In the genomic region with DNA sequence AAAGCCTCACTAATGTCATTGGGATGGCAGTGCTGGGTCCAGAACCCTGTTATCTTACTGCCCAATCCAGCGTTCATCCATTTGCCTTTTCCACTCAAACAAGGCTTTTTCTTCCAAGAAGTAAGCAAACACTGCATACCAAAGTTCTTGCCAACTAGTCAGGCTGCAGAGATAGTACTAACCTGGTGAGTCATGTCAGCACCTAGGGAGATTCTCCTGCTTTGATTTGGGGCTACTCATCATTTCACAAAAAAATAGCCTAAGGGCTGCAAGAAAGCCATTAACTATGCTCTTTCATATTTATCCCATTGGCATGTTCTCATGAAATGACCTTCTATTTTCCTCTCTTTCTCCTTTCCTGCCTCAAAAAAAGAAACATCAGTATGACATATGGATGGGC, we compare ENCODE assay signal across 19 cellular contexts.
DNase-seq lines count a peak whose midpoint lies in the region; ATAC-seq and TF ChIP-seq lines count a peak whose summit lies in the region.
"Had no signal": no experiment of that assay in that cellular context is flagged by ENCODE, and none has a peak within 500 bp of the region (broad histone marks: within the 10 kb centered on the region; RNA-seq: fewer than 3 reads in every experiment).

No MANE protein-coding gene starts in this region.

- H3K4me3 ChIP-seq in AG10803 (ENCODE audit: low read length) (no peak overlapping the region), astrocyte of the spinal cord (ENCODE audit: low read depth, low read length) (no peak overlapping the region), endodermal cell (ENCODE audit: low read length) (no peak overlapping the region)
- H3K4me3 ChIP-seq: mucosa of descending colon, stomach had no signal

- H3K36me3 Mint-ChIP-seq in endodermal cell (ENCODE audit: low read depth) = no peaks in the 10 kb centered on the region
- no peaks in the 10 kb centered on the region for H3K36me3 Mint-ChIP-seq in nephron progenitor cell (ENCODE audit: low read depth)

- no peak overlapping the region for H3K27ac ChIP-seq in endodermal cell (ENCODE audit: low read depth, low read length)
- H3K27ac ChIP-seq: parathyroid adenoma, stomach had no signal

- no peaks in the 10 kb centered on the region for H3K4me1 ChIP-seq in endodermal cell (ENCODE audit: control insufficient read depth, insufficient read depth, low read length)
- H3K4me1 ChIP-seq: parathyroid adenoma had no signal

- TF ChIP-seq CTCF in AG10803 (conservative IDR thresholded peaks at IDR 0.05; ENCODE audit: low read length) (no peak), astrocyte of the spinal cord (IDR thresholded peaks at IDR 0.05; ENCODE audit: low read depth, low read length) (no peak), endodermal cell (conservative IDR thresholded peaks at IDR 0.05) (no peak), nephron progenitor cell (IDR thresholded peaks at IDR 0.05) (no peak)

- H3K27ac Mint-ChIP-seq in endodermal cell (no peak overlapping the region), nephron progenitor cell (no peak overlapping the region)
- H3K27ac Mint-ChIP-seq: activated CD8-positive, alpha-beta T cell treated with anti-CD3 and anti-CD28 coated beads, Interleukin-2, amount 10 ng/mL, durations not matched to agents 7 days and 5 days had no signal

- H3K4me3 Mint-ChIP-seq in endodermal cell (no peak overlapping the region), nephron progenitor cell (no peak overlapping the region)
- H3K4me3 Mint-ChIP-seq: activated CD8-positive, alpha-beta T cell treated with anti-CD3 and anti-CD28 coated beads, Interleukin-2, amount 10 ng/mL, durations not matched to agents 7 days and 5 days had no signal

- peaks cover 5% of the 10 kb centered on the region for H3K4me1 Mint-ChIP-seq in endodermal cell
- peaks cover 12% of the 10 kb centered on the region for H3K4me1 Mint-ChIP-seq in nephron progenitor cell

- DNase-seq in AG10803 (ENCODE audit: low read depth) (peak; percentile 42), LoVo (ENCODE audit: low spot score) (peak; percentile 15), astrocyte of the spinal cord (ENCODE audit: low read depth, low spot score) (peak; percentile 57), kidney glomerular epithelial cell (lab: John Stamatoyannopoulos, UW) (peak; percentile 40), NCI-H82 (lab: John Stamatoyannopoulos, UW) (no peak), endodermal cell (no peak), nephron progenitor cell (no peak)
- DNase-seq: activated CD8-positive, alpha-beta T cell treated with anti-CD3 and anti-CD28 coated beads, Interleukin-2, amount 10 ng/mL, durations not matched to agents 7 days and 5 days; AML-193; DMS79 treated with DMSO at 0.1 percent for 48 hours; effector CD8-positive, alpha-beta T cell; glutamatergic neuron; kidney; mucosa of descending colon; NCI-H1048; NCI-H2171; stomach had no signal

- H3K9me3 Mint-ChIP-seq in endodermal cell = no peaks in the 10 kb centered on the region
- H3K9me3 Mint-ChIP-seq in nephron progenitor cell = peaks cover 5% of the 10 kb centered on the region

- H3K36me3 ChIP-seq in endodermal cell (ENCODE audit: control insufficient read depth, insufficient read depth, low read length) = no peaks in the 10 kb centered on the region
- H3K36me3 ChIP-seq: stomach had no signal

- no peaks in the 10 kb centered on the region for H3K27me3 ChIP-seq in endodermal cell (ENCODE audit: control insufficient read depth, insufficient read depth, low read length, poor library complexity, severe bottlenecking)
- H3K27me3 ChIP-seq: stomach had no signal

- H3K9ac ChIP-seq in endodermal cell (ENCODE audit: extremely low read depth, low read length, poor library complexity, severe bottlenecking) = no peak overlapping the region
- H3K9ac ChIP-seq: parathyroid adenoma had no signal

- in situ Hi-C loops in astrocyte of the spinal cord (cut with HindIII; ENCODE audit: low sequenced_read_pairs) = no loop called here

- H3K27me3 Mint-ChIP-seq in endodermal cell (ENCODE audit: insufficient read depth) = no peaks in the 10 kb centered on the region
- H3K27me3 Mint-ChIP-seq in nephron progenitor cell (ENCODE audit: low read depth, poor library complexity) = no peaks in the 10 kb centered on the region

- no peaks in the 10 kb centered on the region for H3K9me3 ChIP-seq in endodermal cell (ENCODE audit: control insufficient read depth, low read length)
- H3K9me3 ChIP-seq: stomach had no signal

- 90 to 91% methylated on average over 1 of the region's 1 CpG for WGBS in endodermal cell (ENCODE audit: insufficient coverage in 1 of 2, insufficient read length in 1 of 2), 2 experiments

- ATAC-seq in GM21717 (IDR thresholded peaks at IDR 0.05; ENCODE audit: unreplicated experiment) = no peak
- ATAC-seq: activated CD8-positive, alpha-beta T cell treated with anti-CD3 and anti-CD28 coated beads, Interleukin-2, amount 10 ng/mL, durations not matched to agents 7 days and 5 days; mucosa of descending colon had no signal

Comparison
In these comparisons a context has a peak if more than half of its experiments do, and no peak if none do; other contexts are left out.
1. DNase-seq: peak in AG10803 (single experiment), LoVo (single experiment), astrocyte of the spinal cord (single experiment) and kidney glomerular epithelial cell (single experiment); none in NCI-H82 (single experiment), endodermal cell (single experiment) and nephron progenitor cell (single experiment).